In the genomic region with DNA sequence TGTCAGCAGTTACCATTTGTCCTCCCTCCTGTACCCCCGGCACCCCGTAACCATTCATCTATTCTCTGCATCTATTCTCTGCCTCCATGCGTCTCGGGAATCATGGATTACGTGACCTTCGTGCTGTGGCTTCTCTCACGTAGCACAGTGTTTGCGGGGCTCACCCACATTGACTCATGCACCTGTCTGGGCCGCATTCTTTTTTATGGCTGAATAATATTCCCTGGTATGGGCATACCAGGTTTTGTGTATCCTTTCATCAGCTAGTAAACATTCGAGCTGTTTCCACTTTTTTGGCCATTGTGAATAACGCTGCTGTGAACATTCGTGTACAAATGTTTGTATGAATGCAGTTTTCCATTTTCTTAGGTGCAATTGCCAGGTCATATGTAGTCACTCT, we compare ENCODE assay signal across 18 cellular contexts.
"Had no signal": no experiment of that assay in that cellular context is flagged by ENCODE, and none has a peak within 500 bp of the region (broad histone marks: within the 10 kb centered on the region; RNA-seq: fewer than 3 reads in every experiment).

No MANE protein-coding gene starts in this region.

- H3K27me3 ChIP-seq: dorsolateral prefrontal cortex, foreskin keratinocyte, vagina had no signal

- H3K36me3 ChIP-seq: vagina had no signal

- DNase-seq: cortex of kidney; dorsolateral prefrontal cortex; effector memory CD8-positive, alpha-beta T cell; foreskin keratinocyte; hippocampal formation; kidney glomerular epithelial cell; mammary epithelial cell; mucosa of descending colon; naive thymus-derived CD8-positive, alpha-beta T cell; stimulated activated CD4-positive, alpha-beta T cell treated with anti-CD3 and anti-CD28 coated beads, Interleukin-2, amount 100 ng/mL, for 24 hours; stimulated activated CD4-positive, alpha-beta T cell treated with anti-CD3 and anti-CD28 coated beads, Interleukin-4, amount 100 ng/mL, for 4 hours; stimulated activated naive B cell treated with anti-CD40 and anti-IgM and Interleukin-4, amounts not matched to agents 10 μg/mL and 1 μg/mL and 100 μg/mL, for 72 hours had no signal

- H3K27ac Mint-ChIP-seq: effector memory CD8-positive, alpha-beta T cell; stimulated activated naive B cell treated with anti-CD40 and anti-IgM and Interleukin-4, amounts not matched to agents 10 μg/mL and 1 μg/mL and 100 μg/mL, for 72 hours; type B pancreatic cell had no signal

- H3K9me3 Mint-ChIP-seq: effector memory CD8-positive, alpha-beta T cell; stimulated activated naive B cell treated with anti-CD40 and anti-IgM and Interleukin-4, amounts not matched to agents 10 μg/mL and 1 μg/mL and 100 μg/mL, for 72 hours; type B pancreatic cell had no signal

- H3K4me1 ChIP-seq: foreskin keratinocyte, vagina had no signal

- H3K27ac ChIP-seq: dorsolateral prefrontal cortex, foreskin keratinocyte, skin epidermis, vagina had no signal

- H3K4me3 Mint-ChIP-seq: effector memory CD8-positive, alpha-beta T cell; neural crest cell; stimulated activated naive B cell treated with anti-CD40 and anti-IgM and Interleukin-4, amounts not matched to agents 10 μg/mL and 1 μg/mL and 100 μg/mL, for 72 hours; type B pancreatic cell had no signal

- ATAC-seq: effector memory CD8-positive, alpha-beta T cell; foreskin keratinocyte; left lobe of liver; mucosa of descending colon; naive thymus-derived CD8-positive, alpha-beta T cell; sciatic nerve; stimulated activated naive B cell treated with anti-CD40 and anti-IgM and Interleukin-4, amounts not matched to agents 10 μg/mL and 1 μg/mL and 100 μg/mL, for 72 hours had no signal

- H3K9me3 ChIP-seq: mucosa of descending colon, vagina had no signal

- H3K4me3 ChIP-seq: dorsolateral prefrontal cortex, mucosa of descending colon, skin epidermis, vagina had no signal

- H3K27me3 Mint-ChIP-seq: effector memory CD8-positive, alpha-beta T cell; naive thymus-derived CD8-positive, alpha-beta T cell; stimulated activated naive B cell treated with anti-CD40 and anti-IgM and Interleukin-4, amounts not matched to agents 10 μg/mL and 1 μg/mL and 100 μg/mL, for 72 hours; type B pancreatic cell had no signal
